In genomic region chr20:39913274-39913673, GRCh38 we compare ENCODE assay signal across 30 cellular contexts.
"Had no signal": no experiment of that assay in that cellular context is flagged by ENCODE, and none has a peak within 500 bp of the region (broad histone marks: within the 10 kb centered on the region; RNA-seq: fewer than 3 reads in every experiment).

No MANE protein-coding gene starts in this region.

- ATAC-seq: activated CD4-positive, CD25-positive, alpha-beta regulatory T cell treated with anti-CD3 and anti-CD28 coated beads, Interleukin-2, amount 50 U/mL, for 24 hours; body of pancreas; effector memory CD8-positive, alpha-beta T cell; left cardiac atrium; left ventricle myocardium superior; naive thymus-derived CD4-positive, alpha-beta T cell; sciatic nerve; stimulated activated effector memory CD8-positive, alpha-beta T cell treated with anti-CD3 and anti-CD28 coated beads, Interleukin-12 subunit alpha, Interleukin-12 subunit beta, amount 100 ng/mL, for 72 hours; stimulated activated naive CD8-positive, alpha-beta T cell treated with anti-CD3 and anti-CD28 coated beads, Interleukin-15, amount 100 ng/mL, for 72 hours had no signal

- H3K36me3 ChIP-seq: adrenal gland, esophagus squamous epithelium, ovary, uterus, WERI-Rb-1 had no signal

- DNase-seq: activated CD4-positive, alpha-beta T cell treated with anti-CD3 and anti-CD28 coated beads for 48 hours; activated CD4-positive, alpha-beta T cell treated with anti-CD3 and anti-CD28 coated beads, Interleukin-2, amount 50 U/mL, for 48 hours; activated CD8-positive, alpha-beta memory T cell treated with anti-CD3 and anti-CD28 coated beads for 24 hours; activated effector memory CD4-positive, alpha-beta T cell treated with anti-CD3 and anti-CD28 coated beads, Interleukin-2, amount 50 U/mL, for 16 hours; activated naive CD4-positive, alpha-beta T cell treated with anti-CD3 and anti-CD28 coated beads for 36 hours; activated naive CD8-positive, alpha-beta T cell treated with anti-CD3 and anti-CD28 coated beads for 36 hours; adrenal gland; aorta; body of pancreas; cortex of kidney; effector memory CD8-positive, alpha-beta T cell; esophagus squamous epithelium; left cardiac atrium; left ventricle myocardium superior; naive thymus-derived CD4-positive, alpha-beta T cell; ovary; stimulated activated CD4-positive, alpha-beta T cell treated with anti-CD3 and anti-CD28 coated beads, Interleukin-4, amount 100 ng/mL, for 24 hours; stimulated activated naive CD8-positive, alpha-beta T cell treated with anti-CD3 and anti-CD28 coated beads, Interleukin-15, amount 100 ng/mL, for 72 hours; substantia nigra; T-helper 9 cell; uterus; WERI-Rb-1 had no signal

- H3K4me1 ChIP-seq: esophagus squamous epithelium, uterus had no signal

- H3K27ac ChIP-seq: adrenal gland, body of pancreas, esophagus squamous epithelium, ovary, skin epidermis, uterus, WERI-Rb-1 had no signal

- H3K9me3 ChIP-seq: adrenal gland, body of pancreas, esophagus squamous epithelium, ovary, uterus had no signal

- H3K27me3 ChIP-seq: adrenal gland, body of pancreas, esophagus squamous epithelium, ovary, uterus had no signal

- FAIRE-seq: endothelial cell of umbilical vein, frontal cortex, islet of Langerhans, TTC549 had no signal

- H3K4me3 ChIP-seq: adrenal gland, body of pancreas, esophagus squamous epithelium, ovary, skin epidermis, uterus had no signal
